In the genomic region with DNA sequence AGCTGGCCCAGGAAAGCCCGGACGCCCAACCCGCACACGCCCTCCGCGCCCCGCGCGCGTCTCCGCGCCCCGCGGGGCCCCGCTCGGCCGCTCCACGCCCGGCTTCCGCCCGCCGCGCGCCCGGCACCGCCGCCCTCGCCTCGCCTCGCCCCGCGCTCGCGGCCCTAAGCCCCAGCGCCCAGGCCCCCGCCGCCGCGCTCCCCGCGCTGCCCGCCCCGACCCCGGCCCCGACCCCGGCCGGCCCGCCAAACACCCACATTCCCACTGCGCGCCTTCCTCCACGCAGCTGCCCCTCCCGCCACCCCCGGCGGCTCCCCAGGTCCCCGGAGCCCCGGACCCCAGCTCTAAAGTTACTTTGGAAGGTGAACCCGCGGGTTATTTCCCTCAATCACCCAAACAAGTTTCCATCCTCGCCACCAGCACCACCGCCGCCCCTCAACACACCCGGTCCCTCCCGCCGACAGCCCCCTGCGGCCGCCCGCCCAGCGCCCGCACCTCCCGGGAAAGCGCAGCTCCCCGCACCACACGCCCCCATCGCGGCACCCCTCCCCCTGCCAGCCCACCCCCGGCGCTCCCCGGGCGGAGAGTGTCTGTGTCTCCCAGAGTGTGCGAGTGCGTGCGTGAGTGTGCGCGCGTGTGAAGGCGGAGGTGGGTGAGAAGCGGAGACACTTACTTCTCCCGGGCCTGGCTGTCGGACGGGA, we compare ENCODE assay signal across 8 cellular contexts. TPM values are rescaled to one million over a fixed set of nuclear protein-coding genes. Genes with fewer than 3 reads are reported as not detected.
DNase-seq lines count a peak whose midpoint lies in the region; ATAC-seq and TF ChIP-seq lines count a peak whose summit lies in the region.

No MANE protein-coding gene starts in this region.

- H3K4me1 ChIP-seq in cardiac muscle cell (ENCODE audit: low read depth) (peaks cover 30% of the 10 kb centered on the region), rectal smooth muscle tissue (ENCODE audit: control insufficient read depth, insufficient read depth, low read length) (peaks cover 11% of the 10 kb centered on the region)

- ATAC-seq in Right ventricle myocardium superior (ENCODE audit: poor library complexity) (no peak), HG02885 (IDR thresholded peaks at IDR 0.05; ENCODE audit: poor library complexity, unreplicated experiment) (no peak), HG03378 (IDR thresholded peaks at IDR 0.05; ENCODE audit: unreplicated experiment) (no peak)

- H3K9me3 Mint-ChIP-seq in glutamatergic neuron (ENCODE audit: unreplicated experiment), result peaks cover 13% of the 10 kb centered on the region

- TF ChIP-seq CTCF in cardiac muscle cell (IDR thresholded peaks at IDR 0.05; ENCODE audit: low read depth, low read length), result no peak
- no peak for TF ChIP-seq CTCF in glutamatergic neuron (IDR thresholded peaks at IDR 0.05; ENCODE audit: partially characterized antibody, unreplicated experiment)

- DNase-seq in cardiac muscle cell (ENCODE audit: low read depth in 1 of 2, low spot score in 1 of 2) (peak in 1 of 2 donors; percentile 53), Right ventricle myocardium superior (no peak), HuH-7.5 (ENCODE audit: low spot score) (peak; percentile 49), glutamatergic neuron (no peak)
- DNase-seq in activated effector memory CD4-positive, alpha-beta T cell treated with anti-CD3 and anti-CD28 coated beads, Interleukin-2, amount 50 U/mL, for 16 hours, result peak; percentile 73

- H3K27me3 Mint-ChIP-seq in glutamatergic neuron (ENCODE audit: unreplicated experiment), result peaks cover 5% of the 10 kb centered on the region

- peaks cover 30% of the 10 kb centered on the region for H3K4me1 Mint-ChIP-seq in glutamatergic neuron (ENCODE audit: low read depth, unreplicated experiment)

- H3K27ac ChIP-seq in cardiac muscle cell (peak overlapping the region; percentile 95), rectal smooth muscle tissue (ENCODE audit: low read depth, low read length) (peak overlapping the region; percentile 79)

- H3K4me3 Mint-ChIP-seq in glutamatergic neuron (ENCODE audit: unreplicated experiment), result peak overlapping the region; percentile 82

- peak overlapping the region; percentile 72 for H3K27ac Mint-ChIP-seq in glutamatergic neuron (ENCODE audit: unreplicated experiment)

- H3K9me3 ChIP-seq in cardiac muscle cell (ENCODE audit: low read depth), result no peaks in the 10 kb centered on the region

- H3K36me3 Mint-ChIP-seq in glutamatergic neuron (ENCODE audit: unreplicated experiment), result no peaks in the 10 kb centered on the region

- peak overlapping the region; percentile 16 for H3K9ac ChIP-seq in rectal smooth muscle tissue (ENCODE audit: low read length)

- H3K27me3 ChIP-seq in cardiac muscle cell (no peaks in the 10 kb centered on the region), rectal smooth muscle tissue (ENCODE audit: control insufficient read depth, insufficient read depth, low read length) (no peaks in the 10 kb centered on the region)

- H3K4me3 ChIP-seq in cardiac muscle cell (peak overlapping the region; percentile 99), rectal smooth muscle tissue (ENCODE audit: low read length) (peak overlapping the region; percentile 91)

- intact Hi-C loops in Right ventricle myocardium superior (cut with DNase I), result loop anchor here (1.0 to 10.0 kb wide), 2 partner anchors 101 to 224 kb away; a partner anchor contains a TSS

- H3K36me3 ChIP-seq in cardiac muscle cell (no peaks in the 10 kb centered on the region), rectal smooth muscle tissue (ENCODE audit: control insufficient read depth, insufficient read depth, low read length) (no peaks in the 10 kb centered on the region)

RNA-seq across cellular contexts. Expression of a gene that starts 0.4 kb away (rescaled TPM):
- total RNA-seq in cardiac muscle cell (111 and 117 TPM in 2 replicates), Right ventricle myocardium superior (46.9 TPM), glutamatergic neuron (ENCODE audit: unreplicated experiment) (146 TPM)
- polyA plus RNA-seq in cardiac muscle cell, result 174 and 211 TPM in 2 replicates

Comparison
In these comparisons a context has a peak if more than half of its experiments do, and no peak if none do; other contexts are left out.
1. DNase-seq: peak in HuH-7.5 (single experiment) and activated effector memory CD4-positive, alpha-beta T cell treated with anti-CD3 and anti-CD28 coated beads, Interleukin-2, amount 50 U/mL, for 16 hours (single experiment); none in Right ventricle myocardium superior (single experiment) and glutamatergic neuron (single experiment).